19 cellular contexts compared by ENCODE assay signal in the genomic region with DNA sequence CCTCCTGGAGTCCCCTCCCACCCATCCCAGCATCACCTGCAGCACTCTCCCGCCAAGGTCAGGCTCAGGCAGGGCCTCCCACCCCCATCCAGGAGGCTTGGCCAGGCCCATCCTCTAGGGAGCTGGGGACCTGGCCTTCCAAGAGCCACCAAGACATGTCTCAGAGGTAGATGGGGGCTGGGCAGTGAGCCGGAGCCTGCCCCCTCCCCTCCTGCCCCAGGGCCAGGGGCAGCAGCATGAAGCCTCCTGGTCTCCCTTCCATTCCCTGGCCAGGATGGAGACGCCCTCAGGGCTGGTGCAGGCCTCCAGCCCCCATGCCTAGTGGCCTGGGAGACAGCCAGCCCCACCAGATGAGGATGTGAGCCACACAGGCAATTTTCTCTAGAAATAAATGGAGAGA.
"Had no signal": no experiment of that assay in that cellular context is flagged by ENCODE, and none has a peak within 500 bp of the region (broad histone marks: within the 10 kb centered on the region; RNA-seq: fewer than 3 reads in every experiment).

No MANE protein-coding gene starts in this region.

- DNase-seq: activated CD4-positive, alpha-beta T cell treated with anti-CD3 and anti-CD28 coated beads for 4 hours; activated CD4-positive, alpha-beta T cell treated with anti-CD3 and anti-CD28 coated beads, Interleukin-2, amount 50 U/mL, for 48 hours; activated CD8-positive, alpha-beta memory T cell treated with anti-CD3 and anti-CD28 coated beads, Interleukin-2, amount 50 U/mL, for 48 hours; activated gamma-delta T cell; activated naive CD4-positive, alpha-beta T cell treated with anti-CD3 and anti-CD28 coated beads, Interleukin-2, amount 10 ng/mL, durations not matched to agents 7 days and 5 days; activated naive CD8-positive, alpha-beta T cell treated with anti-CD3 and anti-CD28 coated beads, Interleukin-2, amount 10 ng/mL, durations not matched to agents 7 days and 5 days; activated T-cell treated with anti-CD3 and anti-CD28 coated beads, Interleukin-2, amount 50 U/mL, for 24 hours; brain microvascular endothelial cell; central memory CD4-positive, alpha-beta T cell; esophagus squamous epithelium; foreskin melanocyte; nephron progenitor cell; spleen; stimulated activated naive CD8-positive, alpha-beta T cell treated with anti-CD3 and anti-CD28 coated beads, Interleukin-15, Interleukin-2, amounts not matched to agents 100 U/mL and 50 U/mL, for 24 hours; testis; transverse colon; uterus had no signal

- H3K36me3 Mint-ChIP-seq: activated naive CD4-positive, alpha-beta T cell treated with anti-CD3 and anti-CD28 coated beads, Interleukin-2, amount 10 ng/mL, durations not matched to agents 7 days and 5 days; activated naive CD8-positive, alpha-beta T cell treated with anti-CD3 and anti-CD28 coated beads, Interleukin-2, amount 10 ng/mL, durations not matched to agents 7 days and 5 days had no signal

- H3K9me3 ChIP-seq: esophagus squamous epithelium, testis, transverse colon, uterus had no signal

- H3K4me1 Mint-ChIP-seq: activated naive CD4-positive, alpha-beta T cell treated with anti-CD3 and anti-CD28 coated beads, Interleukin-2, amount 10 ng/mL, durations not matched to agents 7 days and 5 days; activated naive CD8-positive, alpha-beta T cell treated with anti-CD3 and anti-CD28 coated beads, Interleukin-2, amount 10 ng/mL, durations not matched to agents 7 days and 5 days; nephron progenitor cell had no signal

- H3K27ac Mint-ChIP-seq: activated naive CD4-positive, alpha-beta T cell treated with anti-CD3 and anti-CD28 coated beads, Interleukin-2, amount 10 ng/mL, durations not matched to agents 7 days and 5 days; activated naive CD8-positive, alpha-beta T cell treated with anti-CD3 and anti-CD28 coated beads, Interleukin-2, amount 10 ng/mL, durations not matched to agents 7 days and 5 days; activated T-cell treated with anti-CD3 and anti-CD28 coated beads, Interleukin-2, amount 50 U/mL, for 24 hours; nephron progenitor cell had no signal

- H3K4me3 ChIP-seq: ascending aorta, esophagus squamous epithelium, spleen, testis, transverse colon, uterus had no signal

- H3K27me3 ChIP-seq: ascending aorta, brain microvascular endothelial cell, testis, uterus had no signal

- H3K36me3 ChIP-seq: ascending aorta, brain microvascular endothelial cell, esophagus squamous epithelium, spleen, transverse colon, uterus had no signal

- H3K4me1 ChIP-seq: ascending aorta, parathyroid adenoma, spleen, testis, transverse colon, uterus had no signal

- H3K9me3 Mint-ChIP-seq: activated naive CD4-positive, alpha-beta T cell treated with anti-CD3 and anti-CD28 coated beads, Interleukin-2, amount 10 ng/mL, durations not matched to agents 7 days and 5 days; activated naive CD8-positive, alpha-beta T cell treated with anti-CD3 and anti-CD28 coated beads, Interleukin-2, amount 10 ng/mL, durations not matched to agents 7 days and 5 days; activated T-cell treated with anti-CD3 and anti-CD28 coated beads, Interleukin-2, amount 50 U/mL, for 24 hours had no signal

- H3K4me3 Mint-ChIP-seq: activated naive CD4-positive, alpha-beta T cell treated with anti-CD3 and anti-CD28 coated beads, Interleukin-2, amount 10 ng/mL, durations not matched to agents 7 days and 5 days; activated naive CD8-positive, alpha-beta T cell treated with anti-CD3 and anti-CD28 coated beads, Interleukin-2, amount 10 ng/mL, durations not matched to agents 7 days and 5 days; activated T-cell treated with anti-CD3 and anti-CD28 coated beads, Interleukin-2, amount 50 U/mL, for 24 hours; nephron progenitor cell had no signal

- H3K27ac ChIP-seq: ascending aorta, brain microvascular endothelial cell, parathyroid adenoma, spleen, testis, transverse colon, uterus had no signal
